7 cellular contexts compared by ENCODE assay signal in genomic region chr1:157137051-157137772, GRCh38. TPM values are rescaled to one million over a fixed set of nuclear protein-coding genes. Genes with fewer than 3 reads are reported as not detected.
DNase-seq lines count a peak whose midpoint lies in the region; ATAC-seq and TF ChIP-seq lines count a peak whose summit lies in the region.

No MANE protein-coding gene starts in this region.

- H3K9me3 Mint-ChIP-seq in GM23338: no peaks in the 10 kb centered on the region

- H2AFZ ChIP-seq in GM23338: no peak overlapping the region

- H3K36me3 Mint-ChIP-seq in GM23338 (ENCODE audit: low read depth): peaks cover 42% of the 10 kb centered on the region

- TF ChIP-seq CTCF in GM23338 (conservative IDR thresholded peaks at IDR 0.05; ENCODE audit: low read depth in 2 of 2): no peak

- no peaks in the 10 kb centered on the region for H3K9me3 ChIP-seq in mesodermal cell (ENCODE audit: control insufficient read depth, low read length)

- peaks cover 5% of the 10 kb centered on the region; the same call in 1 of the 2 replicates for H3F3A ChIP-seq in GM23338 (replicated peaks; ENCODE audit: low read depth)

- H3K27me3 ChIP-seq in GM23338 (ENCODE audit: insufficient read depth): peaks cover 4% of the 10 kb centered on the region; the same call in 1 of the 2 replicates

- peak overlapping the region; percentile 95 for H3K27ac Mint-ChIP-seq in GM23338

- peak overlapping the region; percentile 98 for H3K4me3 Mint-ChIP-seq in GM23338

- peaks cover 15% of the 10 kb centered on the region for H3K27me3 Mint-ChIP-seq in GM23338 (ENCODE audit: insufficient read depth, low read depth, poor library complexity)

- H3K27ac ChIP-seq in GM23338 (ENCODE audit: low read depth) (peak overlapping the region; percentile 57; the same call in 1 of the 2 replicates), mesodermal cell (ENCODE audit: low read depth, low read length, severe bottlenecking) (peak overlapping the region; percentile 99)

- WGBS in mesodermal cell (ENCODE audit: insufficient coverage in 2 of 2), 2 experiments: 1 to 2% methylated on average over 9 to 10 of the region's 16 CpGs

- peaks cover 48% of the 10 kb centered on the region for H3K4me1 Mint-ChIP-seq in GM23338

- H3K4me2 ChIP-seq in GM23338: peak overlapping the region; percentile 83

- H3K79me2 ChIP-seq in GM23338 (replicated peaks; ENCODE audit: insufficient read depth): peaks cover 23% of the 10 kb centered on the region

- DNase-seq in GM23338 (ENCODE audit: low spot score) (no peak), OCI-M1 (lab: John Stamatoyannopoulos, UW) (peak; percentile 57), dermis blood vessel endothelial cell (peak; percentile 55), NCI-H1694 treated with DMSO at 0.1 percent for 48 hours (lab: John Stamatoyannopoulos, UW) (no peak)

- H3K4me3 ChIP-seq in GM23338 (peak overlapping the region; percentile 83), mesodermal cell (ENCODE audit: extremely low read depth, insufficient read depth, low read length, poor library complexity, severe bottlenecking) (peak overlapping the region; percentile 87)

- peaks cover 30% of the 10 kb centered on the region for H3K36me3 ChIP-seq in GM23338 (ENCODE audit: insufficient read depth)
- H3K36me3 ChIP-seq in mesodermal cell (ENCODE audit: control insufficient read depth, insufficient read depth, low read length): peaks cover 42% of the 10 kb centered on the region

- peaks cover 27% of the 10 kb centered on the region for H4K20me1 ChIP-seq in GM23338 (replicated peaks; ENCODE audit: insufficient read depth)

- no peak for ATAC-seq in GM23338
- no peak for ATAC-seq in HG02642 (IDR thresholded peaks at IDR 0.05; ENCODE audit: poor library complexity, unreplicated experiment)
- no peak for ATAC-seq in HG02852 (IDR thresholded peaks at IDR 0.05; ENCODE audit: unreplicated experiment)

- no peaks in the 10 kb centered on the region for H3K9me2 ChIP-seq in GM23338 (ENCODE audit: insufficient read depth)

- H3K4me1 ChIP-seq in GM23338 (ENCODE audit: insufficient read depth) (peaks cover 43% of the 10 kb centered on the region), mesodermal cell (ENCODE audit: control insufficient read depth, insufficient read depth, low read length, poor library complexity, severe bottlenecking) (peaks cover 18% of the 10 kb centered on the region)

TF ChIP-seq in GM23338, 12 proteins besides CTCF, POLR2A, EP300 and RAD21 (continues in another document):
- TF ChIP-seq ZNF462 (CRISPR knock-in tag; IDR thresholded peaks at IDR 0.05): no peak
- no peak for TF ChIP-seq ZNF114 (CRISPR knock-in tag; IDR thresholded peaks at IDR 0.05)
- no peak for TF ChIP-seq EZH2phosphoT487 (IDR thresholded peaks at IDR 0.05; ENCODE audit: unreplicated experiment)
- no peak for TF ChIP-seq REST (IDR thresholded peaks at IDR 0.05; ENCODE audit: unreplicated experiment)
- TF ChIP-seq STAT1 (IDR thresholded peaks at IDR 0.05; ENCODE audit: unreplicated experiment): no peak
- no peak for TF ChIP-seq ZNF331 (CRISPR knock-in tag; IDR thresholded peaks at IDR 0.05; ENCODE audit: low read depth)
- TF ChIP-seq JUNB (IDR thresholded peaks at IDR 0.05; ENCODE audit: unreplicated experiment): no peak
- no peak for TF ChIP-seq POLR2AphosphoS5 (IDR thresholded peaks at IDR 0.05; ENCODE audit: low read depth)

RNA-seq across cellular contexts. Expression of gene ETV3, which starts 1.0 kb away (rescaled TPM):
- 11.9 and 19.6 TPM in 2 replicates for total RNA-seq in GM23338 (2014; rRNA removed; shearing (Covaris generic))
- 7.6 and 8.1 TPM in 2 replicates for polyA plus RNA-seq in GM23338 (2016; fragmentation: Nextera tagmentation; extraction: Ambion mirVana)
- total RNA-seq in dermis blood vessel endothelial cell: 17.2 and 19.1 TPM in 2 replicates
- 18.1 TPM for polyA plus RNA-seq in mesodermal cell (2013, experiment 1 of 2)
- polyA plus RNA-seq in mesodermal cell (2013, experiment 2 of 2): 15.4 TPM

RNA-seq across cellular contexts. Expression of gene ETV3L, which starts 37.6 kb away (rescaled TPM):
- not detected in 2 replicates for total RNA-seq in GM23338 (2014; rRNA removed; shearing (Covaris generic))
- not detected in 2 replicates for polyA plus RNA-seq in GM23338 (2016; fragmentation: Nextera tagmentation; extraction: Ambion mirVana)
- total RNA-seq in dermis blood vessel endothelial cell: not detected in 2 replicates
- not detected for polyA plus RNA-seq in mesodermal cell (2013, experiment 1 of 2)
- not detected for polyA plus RNA-seq in mesodermal cell (2013, experiment 2 of 2)

Comparison
In these comparisons a context has a peak if more than half of its experiments do, and no peak if none do; other contexts are left out.
1. DNase-seq: peak in OCI-M1 (single experiment) and dermis blood vessel endothelial cell (single experiment); none in GM23338 (single experiment) and NCI-H1694 treated with DMSO at 0.1 percent for 48 hours (single experiment).